Comparison of ENCODE assay signal across 8 cellular contexts in genomic region chr1:24586970-24587820, GRCh38. TPM values are rescaled to one million over a fixed set of nuclear protein-coding genes. Genes with fewer than 3 reads are reported as not detected.
DNase-seq lines count a peak whose midpoint lies in the region; ATAC-seq and TF ChIP-seq lines count a peak whose summit lies in the region.

No MANE protein-coding gene starts in this region.

- DNase-seq in ELF-1 (ENCODE audit: low read depth, low spot score) (peak; percentile 37), KG1 (lab: John Stamatoyannopoulos, UW) (peak; percentile 26), PC-3 (peak; percentile 73), foreskin fibroblast (peak; percentile 11 to 55)
- peak; percentile 58 to 67 for DNase-seq in activated T-cell treated with anti-CD3 and anti-CD28 coated beads, Interleukin-2, amount 50 U/mL, for 72 hours

- POLR2A ChIA-PET in PC-3 (lab: Charles Lee; ENCODE audit: unreplicated experiment), result no interaction called here

- no peaks in the 10 kb centered on the region for H3K36me3 Mint-ChIP-seq in activated T-cell treated with anti-CD3 and anti-CD28 coated beads, Interleukin-2, amount 50 U/mL, for 72 hours (ENCODE audit: insufficient read depth in 2 of 2)

- H3F3A ChIP-seq in PC-3 (ENCODE audit: low read length, unreplicated experiment), result no peaks in the 10 kb centered on the region

- H3K4me3 ChIP-seq in PC-3 (ENCODE audit: low read length) (no peak overlapping the region), foreskin fibroblast (ENCODE audit: low read depth in 1 of 2, low read length in 2 of 2) (no peak overlapping the region), parathyroid adenoma (ENCODE audit: low read depth, low read length) (no peak overlapping the region)

- H3K9ac ChIP-seq in PC-3 (ENCODE audit: low read length) (no peak overlapping the region), parathyroid adenoma (no peak overlapping the region)

- no peaks in the 10 kb centered on the region for H3K9me3 ChIP-seq in PC-3 (ENCODE audit: low read length)
- no peaks in the 10 kb centered on the region for H3K9me3 ChIP-seq in parathyroid adenoma (ENCODE audit: control insufficient read depth, low read length)

- no TSS peak for BruUV-seq in PC-3 (replicated peaks; lab: Mats Ljungman, UMichigan)

- H3K27ac ChIP-seq in PC-3 (ENCODE audit: low read length) (no peak overlapping the region), parathyroid adenoma (no peak overlapping the region)

- H2AFZ ChIP-seq in PC-3 (ENCODE audit: low read length) (peak overlapping the region; percentile 72), parathyroid adenoma (no peak overlapping the region)

- H3K27me3 Mint-ChIP-seq in activated T-cell treated with anti-CD3 and anti-CD28 coated beads, Interleukin-2, amount 50 U/mL, for 72 hours (ENCODE audit: low read depth), result peaks cover 11% of the 10 kb centered on the region

- no peaks in the 10 kb centered on the region for H3K9me3 Mint-ChIP-seq in activated T-cell treated with anti-CD3 and anti-CD28 coated beads, Interleukin-2, amount 50 U/mL, for 72 hours

- H3K4me1 ChIP-seq in PC-3 (ENCODE audit: insufficient read depth, low read length), result no peaks in the 10 kb centered on the region; the same call in 1 of the 2 replicates
- H3K4me1 ChIP-seq in parathyroid adenoma, result no peaks in the 10 kb centered on the region

- no peaks in the 10 kb centered on the region for H3K27me3 ChIP-seq in PC-3 (ENCODE audit: low read length)
- no peaks in the 10 kb centered on the region for H3K27me3 ChIP-seq in parathyroid adenoma (ENCODE audit: control insufficient read depth, insufficient read depth, low read length)

- H3K27ac Mint-ChIP-seq in activated T-cell treated with anti-CD3 and anti-CD28 coated beads, Interleukin-2, amount 50 U/mL, for 72 hours, result peak overlapping the region; percentile 64

- peaks cover 12% of the 10 kb centered on the region for H3K4me1 Mint-ChIP-seq in activated T-cell treated with anti-CD3 and anti-CD28 coated beads, Interleukin-2, amount 50 U/mL, for 72 hours (ENCODE audit: low read depth)

- peak overlapping the region; percentile 60 to 67 for H3K4me3 Mint-ChIP-seq in activated T-cell treated with anti-CD3 and anti-CD28 coated beads, Interleukin-2, amount 50 U/mL, for 72 hours

- no peaks in the 10 kb centered on the region for H4K20me1 ChIP-seq in PC-3 (ENCODE audit: low read length)

- peak overlapping the region; percentile 32; the same call in 1 of the 2 replicates for H3K4me2 ChIP-seq in PC-3 (ENCODE audit: low read length)
- H3K4me2 ChIP-seq in parathyroid adenoma (ENCODE audit: low read length), result peak overlapping the region; percentile 35

- CTCF ChIA-PET in PC-3 (lab: Charles Lee), result interaction anchor here (0.6 to 1.1 kb wide), 8 partner anchors 19 to 1466 kb away, joined by 3 to 5 read pairs (median 3); no protein-coding TSS in a partner anchor

- no peaks in the 10 kb centered on the region for H3K9me2 ChIP-seq in PC-3 (replicated peaks; ENCODE audit: low read length)

- intact Hi-C loops in PC-3 (cut with micrococcal nuclease), result loop anchor here (1.0 to 5.0 kb wide), 3 partner anchors 85 to 194 kb away; partner anchors contain the start of gene RCAN3

- ATAC-seq in PC-3 (peak; percentile 84), GM19397 (IDR thresholded peaks at IDR 0.05; ENCODE audit: unreplicated experiment) (no peak), GM21529 (IDR thresholded peaks at IDR 0.05; ENCODE audit: unreplicated experiment) (no peak)
- peak; percentile 95 for ATAC-seq in activated T-cell treated with anti-CD3 and anti-CD28 coated beads, Interleukin-2, amount 50 U/mL, for 72 hours (replicated peaks in 1 of 2)

- no peaks in the 10 kb centered on the region for H3K79me2 ChIP-seq in PC-3 (ENCODE audit: low read length)
- no peaks in the 10 kb centered on the region for H3K79me2 ChIP-seq in parathyroid adenoma

- H3K36me3 ChIP-seq in PC-3 (ENCODE audit: low read depth, low read length), result no peaks in the 10 kb centered on the region
- no peaks in the 10 kb centered on the region for H3K36me3 ChIP-seq in parathyroid adenoma (ENCODE audit: control insufficient read depth, insufficient read depth, low read length)

- peak; percentile 82 for TF ChIP-seq CTCF in PC-3 (conservative IDR thresholded peaks at IDR 0.05; ENCODE audit: low read depth, low read length)
- TF ChIP-seq CTCF in foreskin fibroblast (IDR thresholded peaks at IDR 0.05; ENCODE audit: low read depth, low read length), result peak; percentile 80
- TF ChIP-seq CTCF in parathyroid adenoma (IDR thresholded peaks at IDR 0.05), result peak; percentile 64

RNA-seq across cellular contexts. Expression of gene NCMAP, which starts 31.3 kb away (rescaled TPM):
- 1.2 and 1.8 TPM in 2 replicates for total RNA-seq in PC-3 (2014; rRNA removed)
- 1 to 10 TPM in 1 of 2 donors, under 1 TPM in 1; 0.76 to 1.3 TPM for total RNA-seq in activated T-cell treated with anti-CD3 and anti-CD28 coated beads, Interleukin-2, amount 50 U/mL, for 72 hours

RNA-seq across cellular contexts. Expression of gene SRRM1, which starts 55.9 kb away (rescaled TPM):
- 30.7 and 51.3 TPM in 2 replicates for total RNA-seq in PC-3 (2014; rRNA removed)
- total RNA-seq in activated T-cell treated with anti-CD3 and anti-CD28 coated beads, Interleukin-2, amount 50 U/mL, for 72 hours, result 100 to 1,000 TPM; 187 to 223 TPM

Comparison
In these comparisons a context has a peak if more than half of its experiments do, and no peak if none do; other contexts are left out.
1. ATAC-seq: peak in PC-3 (single experiment) and activated T-cell treated with anti-CD3 and anti-CD28 coated beads, Interleukin-2, amount 50 U/mL, for 72 hours (2 of 2); none in GM19397 (single experiment) and GM21529 (single experiment).
2. Peak in every context shown above with its lines, with median percentiles within 50 percentile points of each other: DNase-seq and CTCF ChIP-seq.